In genomic region chr9:101477214-101477613, GRCh38 we compare ENCODE assay signal across 29 cellular contexts. TPM values are rescaled to one million over a fixed set of nuclear protein-coding genes. Genes with fewer than 3 reads are reported as not detected.
A peak's percentile ranks its signal among the peaks of the same experiment; 100 is the strongest.
DNase-seq lines count a peak whose midpoint lies in the region; ATAC-seq and TF ChIP-seq lines count a peak whose summit lies in the region.
"Had no signal": no experiment of that assay in that cellular context is flagged by ENCODE, and none has a peak within 500 bp of the region (broad histone marks: within the 10 kb centered on the region; RNA-seq: fewer than 3 reads in every experiment).

No MANE protein-coding gene starts in this region.

- H3K27ac Mint-ChIP-seq in osteocyte (ENCODE audit: unreplicated experiment): peak overlapping the region; percentile 50
- H3K27ac Mint-ChIP-seq: activated naive CD8-positive, alpha-beta T cell; dendritic cell treated with granulocyte-macrophage colony-stimulating factor and Interleukin-4, amounts not matched to agents 40 ng/mL and 50 ng/mL, for 4 days; immature natural killer cell; stimulated activated naive CD8-positive, alpha-beta T cell treated with anti-CD3 and anti-CD28 coated beads, Interleukin-15, Interleukin-2, amounts not matched to agents 100 ng/mL and 50 ng/mL, for 24 hours had no signal

- H3K4me1 ChIP-seq in adipocyte (ENCODE audit: control insufficient read depth, insufficient read depth, low read length): no peaks in the 10 kb centered on the region
- H3K4me1 ChIP-seq: Caco-2, left lung, right lobe of liver had no signal

- no peak for ATAC-seq in HG02678 (IDR thresholded peaks at IDR 0.05; ENCODE audit: unreplicated experiment)
- ATAC-seq in GM21786 (IDR thresholded peaks at IDR 0.05; ENCODE audit: unreplicated experiment): no peak
- ATAC-seq in GM18517 (IDR thresholded peaks at IDR 0.05; ENCODE audit: unreplicated experiment): no peak
- ATAC-seq: gastroesophageal sphincter, left lung had no signal

- TF ChIP-seq CTCF in epithelial cell of esophagus (IDR thresholded peaks at IDR 0.05; ENCODE audit: insufficient read depth, low read depth, low read length, missing control alignments) (no peak), osteocyte (IDR thresholded peaks at IDR 0.05) (no peak)

- no peak overlapping the region for H3K4me3 Mint-ChIP-seq in osteocyte (ENCODE audit: unreplicated experiment)
- H3K4me3 Mint-ChIP-seq: activated naive CD8-positive, alpha-beta T cell; dendritic cell treated with granulocyte-macrophage colony-stimulating factor and Interleukin-4, amounts not matched to agents 40 ng/mL and 50 ng/mL, for 4 days; immature natural killer cell; stimulated activated naive CD8-positive, alpha-beta T cell treated with anti-CD3 and anti-CD28 coated beads, Interleukin-15, Interleukin-2, amounts not matched to agents 100 ng/mL and 50 ng/mL, for 24 hours had no signal

- peak; percentile 80 for DNase-seq in NCI-H2107 treated with DMSO at 0.1 percent for 48 hours (lab: John Stamatoyannopoulos, UW; ENCODE audit: unreplicated experiment)
- no peak for DNase-seq in NCI-H2107 (lab: John Stamatoyannopoulos, UW)
- DNase-seq in adipocyte (ENCODE audit: low read depth): peak; percentile 43
- peak; percentile 24 for DNase-seq in epithelial cell of esophagus (ENCODE audit: low read depth)
- no peak for DNase-seq in osteocyte (ENCODE audit: extremely low spot score, unreplicated experiment)
- DNase-seq: activated CD4-positive, alpha-beta T cell treated with anti-CD3 and anti-CD28 coated beads for 4 hours; activated T-cell treated with anti-CD3 and anti-CD28 coated beads for 4 hours; anterior cingulate cortex; Caco-2; central memory CD4-positive, alpha-beta T cell; GOT3; immature natural killer cell; NCI-H1092 treated with DMSO at 0.1 percent for 48 hours; NCI-H187; NCI-H774; right lobe of liver; stimulated activated CD8-positive, alpha-beta memory T cell treated with anti-CD3 and anti-CD28 coated beads, Interleukin-4, amount 100 ng/mL, for 48 hours; SW 1271 had no signal

- no peak overlapping the region for H3K9ac ChIP-seq in adipocyte (ENCODE audit: low read length)

- H3K4me3 ChIP-seq in adipocyte (ENCODE audit: low read length) (no peak overlapping the region), epithelial cell of esophagus (ENCODE audit: low read length) (no peak overlapping the region)
- H3K4me3 ChIP-seq: gastroesophageal sphincter, left lung, right lobe of liver had no signal

- H3K27me3 Mint-ChIP-seq in osteocyte (ENCODE audit: unreplicated experiment): no peaks in the 10 kb centered on the region
- H3K27me3 Mint-ChIP-seq: dendritic cell treated with granulocyte-macrophage colony-stimulating factor and Interleukin-4, amounts not matched to agents 40 ng/mL and 50 ng/mL, for 4 days had no signal

- peaks cover 28% of the 10 kb centered on the region for H3K4me1 Mint-ChIP-seq in osteocyte (ENCODE audit: unreplicated experiment)
- H3K4me1 Mint-ChIP-seq: immature natural killer cell had no signal

- no peaks in the 10 kb centered on the region for H3K9me3 Mint-ChIP-seq in osteocyte (ENCODE audit: unreplicated experiment)
- H3K9me3 Mint-ChIP-seq: dendritic cell treated with granulocyte-macrophage colony-stimulating factor and Interleukin-4, amounts not matched to agents 40 ng/mL and 50 ng/mL, for 4 days; stimulated activated naive CD8-positive, alpha-beta T cell treated with anti-CD3 and anti-CD28 coated beads, Interleukin-15, Interleukin-2, amounts not matched to agents 100 ng/mL and 50 ng/mL, for 24 hours had no signal

- H3K27me3 ChIP-seq in adipocyte (replicated peaks; ENCODE audit: control insufficient read depth, insufficient read depth, low read length): peaks cover 43% of the 10 kb centered on the region
- H3K27me3 ChIP-seq: gastroesophageal sphincter, left lung, right lobe of liver had no signal

- H3K36me3 Mint-ChIP-seq in osteocyte (ENCODE audit: unreplicated experiment): peaks cover 44% of the 10 kb centered on the region
- H3K36me3 Mint-ChIP-seq: activated naive CD8-positive, alpha-beta T cell; immature natural killer cell had no signal

- H3K36me3 ChIP-seq in adipocyte (ENCODE audit: control insufficient read depth, insufficient read depth, low read length, severe bottlenecking): no peaks in the 10 kb centered on the region
- H3K36me3 ChIP-seq: left lung, neutrophil, right lobe of liver had no signal

- no peaks in the 10 kb centered on the region for H3K9me3 ChIP-seq in adipocyte (ENCODE audit: control insufficient read depth, low read length)
- H3K9me3 ChIP-seq: Caco-2, gastroesophageal sphincter, left lung, neutrophil, right lobe of liver had no signal

RNA-seq across cellular contexts. Expression of gene ALDOB, which starts 41.6 kb away (rescaled TPM):
- not detected in 2 replicates for total RNA-seq in osteocyte
- total RNA-seq: gastroesophageal sphincter, HT1080, left lung, myocyte had no signal

RNA-seq across cellular contexts. Expression of gene RNF20, which starts 56.4 kb away (rescaled TPM):
- 52.1 and 54.7 TPM in 2 replicates for total RNA-seq in osteocyte

Comparison
In these comparisons a context has a peak if more than half of its experiments do, and no peak if none do; other contexts are left out.
1. DNase-seq: peak in NCI-H2107 treated with DMSO at 0.1 percent for 48 hours (single experiment), adipocyte (single experiment) and epithelial cell of esophagus (single experiment); none in NCI-H2107 (single experiment) and osteocyte (single experiment).